1 cellular context compared by ENCODE assay signal in the genomic region with DNA sequence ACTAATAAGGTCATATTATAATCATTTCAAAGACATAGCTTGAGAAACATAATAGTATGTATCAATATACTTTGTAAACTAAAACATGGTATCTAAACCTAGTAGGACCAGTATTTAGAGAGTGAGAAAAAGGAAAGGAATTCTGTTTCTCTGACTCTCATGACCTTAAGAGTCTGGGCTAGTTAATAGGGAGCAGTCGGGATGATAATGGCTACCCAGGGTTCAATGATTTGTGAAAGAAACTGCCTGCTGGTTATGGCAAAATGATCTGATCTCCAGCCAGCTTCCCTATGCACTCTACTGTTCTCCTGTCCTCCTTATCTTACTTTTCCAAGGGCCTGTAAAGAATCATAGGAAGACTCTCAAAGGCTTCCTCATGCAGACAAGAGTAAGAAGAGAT.
TF ChIP-seq lines count a peak whose summit lies in the region.

No MANE protein-coding gene starts in this region.

TF ChIP-seq in WTC11, 78 proteins besides CTCF, POLR2A, EP300 and RAD21:
- TF ChIP-seq, protein P1, sequence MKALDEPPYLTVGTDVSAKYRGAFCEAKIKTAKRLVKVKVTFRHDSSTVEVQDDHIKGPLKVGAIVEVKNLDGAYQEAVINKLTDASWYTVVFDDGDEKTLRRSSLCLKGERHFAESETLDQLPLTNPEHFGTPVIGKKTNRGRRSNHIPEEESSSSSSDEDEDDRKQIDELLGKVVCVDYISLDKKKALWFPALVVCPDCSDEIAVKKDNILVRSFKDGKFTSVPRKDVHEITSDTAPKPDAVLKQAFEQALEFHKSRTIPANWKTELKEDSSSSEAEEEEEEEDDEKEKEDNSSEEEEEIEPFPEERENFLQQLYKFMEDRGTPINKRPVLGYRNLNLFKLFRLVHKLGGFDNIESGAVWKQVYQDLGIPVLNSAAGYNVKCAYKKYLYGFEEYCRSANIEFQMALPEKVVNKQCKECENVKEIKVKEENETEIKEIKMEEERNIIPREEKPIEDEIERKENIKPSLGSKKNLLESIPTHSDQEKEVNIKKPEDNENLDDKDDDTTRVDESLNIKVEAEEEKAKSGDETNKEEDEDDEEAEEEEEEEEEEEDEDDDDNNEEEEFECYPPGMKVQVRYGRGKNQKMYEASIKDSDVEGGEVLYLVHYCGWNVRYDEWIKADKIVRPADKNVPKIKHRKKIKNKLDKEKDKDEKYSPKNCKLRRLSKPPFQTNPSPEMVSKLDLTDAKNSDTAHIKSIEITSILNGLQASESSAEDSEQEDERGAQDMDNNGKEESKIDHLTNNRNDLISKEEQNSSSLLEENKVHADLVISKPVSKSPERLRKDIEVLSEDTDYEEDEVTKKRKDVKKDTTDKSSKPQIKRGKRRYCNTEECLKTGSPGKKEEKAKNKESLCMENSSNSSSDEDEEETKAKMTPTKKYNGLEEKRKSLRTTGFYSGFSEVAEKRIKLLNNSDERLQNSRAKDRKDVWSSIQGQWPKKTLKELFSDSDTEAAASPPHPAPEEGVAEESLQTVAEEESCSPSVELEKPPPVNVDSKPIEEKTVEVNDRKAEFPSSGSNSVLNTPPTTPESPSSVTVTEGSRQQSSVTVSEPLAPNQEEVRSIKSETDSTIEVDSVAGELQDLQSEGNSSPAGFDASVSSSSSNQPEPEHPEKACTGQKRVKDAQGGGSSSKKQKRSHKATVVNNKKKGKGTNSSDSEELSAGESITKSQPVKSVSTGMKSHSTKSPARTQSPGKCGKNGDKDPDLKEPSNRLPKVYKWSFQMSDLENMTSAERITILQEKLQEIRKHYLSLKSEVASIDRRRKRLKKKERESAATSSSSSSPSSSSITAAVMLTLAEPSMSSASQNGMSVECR (CRISPR knock-in tag; IDR thresholded peaks at IDR 0.05; ENCODE audit: borderline replicate concordance) = no peak
- TF ChIP-seq GTF2I (CRISPR knock-in tag; conservative IDR thresholded peaks at IDR 0.05) = no peak
- TF ChIP-seq, protein P2, sequence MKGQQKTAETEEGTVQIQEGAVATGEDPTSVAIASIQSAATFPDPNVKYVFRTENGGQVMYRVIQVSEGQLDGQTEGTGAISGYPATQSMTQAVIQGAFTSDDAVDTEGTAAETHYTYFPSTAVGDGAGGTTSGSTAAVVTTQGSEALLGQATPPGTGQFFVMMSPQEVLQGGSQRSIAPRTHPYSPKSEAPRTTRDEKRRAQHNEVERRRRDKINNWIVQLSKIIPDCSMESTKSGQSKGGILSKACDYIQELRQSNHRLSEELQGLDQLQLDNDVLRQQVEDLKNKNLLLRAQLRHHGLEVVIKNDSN (CRISPR knock-in tag; IDR thresholded peaks at IDR 0.05) = no peak
- TF ChIP-seq CREM (CRISPR knock-in tag; IDR thresholded peaks at IDR 0.05) = no peak
- TF ChIP-seq ZNF423 (CRISPR knock-in tag; IDR thresholded peaks at IDR 0.05) = no peak
- TF ChIP-seq ATF1 (CRISPR knock-in tag; IDR thresholded peaks at IDR 0.05) = no peak
- no peak for TF ChIP-seq ZNF317 (CRISPR knock-in tag; IDR thresholded peaks at IDR 0.05; ENCODE audit: borderline replicate concordance, low read depth)
- no peak for TF ChIP-seq ZNF671 (CRISPR knock-in tag; IDR thresholded peaks at IDR 0.05)
- no peak for TF ChIP-seq ZNF138 (CRISPR knock-in tag; conservative IDR thresholded peaks at IDR 0.05)
- TF ChIP-seq, protein P3, sequence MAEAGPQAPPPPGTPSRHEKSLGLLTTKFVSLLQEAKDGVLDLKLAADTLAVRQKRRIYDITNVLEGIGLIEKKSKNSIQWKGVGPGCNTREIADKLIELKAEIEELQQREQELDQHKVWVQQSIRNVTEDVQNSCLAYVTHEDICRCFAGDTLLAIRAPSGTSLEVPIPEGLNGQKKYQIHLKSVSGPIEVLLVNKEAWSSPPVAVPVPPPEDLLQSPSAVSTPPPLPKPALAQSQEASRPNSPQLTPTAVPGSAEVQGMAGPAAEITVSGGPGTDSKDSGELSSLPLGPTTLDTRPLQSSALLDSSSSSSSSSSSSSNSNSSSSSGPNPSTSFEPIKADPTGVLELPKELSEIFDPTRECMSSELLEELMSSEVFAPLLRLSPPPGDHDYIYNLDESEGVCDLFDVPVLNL (CRISPR knock-in tag; IDR thresholded peaks at IDR 0.05; ENCODE audit: borderline replicate concordance, low read depth) = no peak
- TF ChIP-seq, protein P4, sequence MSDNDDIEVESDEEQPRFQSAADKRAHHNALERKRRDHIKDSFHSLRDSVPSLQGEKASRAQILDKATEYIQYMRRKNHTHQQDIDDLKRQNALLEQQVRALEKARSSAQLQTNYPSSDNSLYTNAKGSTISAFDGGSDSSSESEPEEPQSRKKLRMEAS (CRISPR knock-in tag; IDR thresholded peaks at IDR 0.05) = no peak
- TF ChIP-seq OVOL2 (CRISPR knock-in tag; IDR thresholded peaks at IDR 0.05; ENCODE audit: borderline replicate concordance) = no peak
